In genomic region chr2:96296925-96297324, GRCh38 we compare ENCODE assay signal across 8 cellular contexts. TPM values are rescaled to one million over a fixed set of nuclear protein-coding genes. Genes with fewer than 3 reads are reported as not detected.
"Had no signal": no experiment of that assay in that cellular context is flagged by ENCODE, and none has a peak within 500 bp of the region (broad histone marks: within the 10 kb centered on the region; RNA-seq: fewer than 3 reads in every experiment).

No MANE protein-coding gene starts in this region.

- H2AFZ ChIP-seq: GM23338 had no signal

- FAIRE-seq: H1, H54, HTR-8/SVneo had no signal

- ATAC-seq: GM23338 had no signal

- H3K4me2 ChIP-seq: GM23338 had no signal

- DNase-seq: H9, HCEC 1CT, KBM-7 had no signal

- H3K4me3 ChIP-seq: GM23338 had no signal

RNA-seq across cellular contexts. Expression of gene ITPRIPL1, which starts 28.2 kb away (rescaled TPM):
- total RNA-seq: HT-29 had no signal
